1 cellular context compared by ENCODE assay signal in the genomic region with DNA sequence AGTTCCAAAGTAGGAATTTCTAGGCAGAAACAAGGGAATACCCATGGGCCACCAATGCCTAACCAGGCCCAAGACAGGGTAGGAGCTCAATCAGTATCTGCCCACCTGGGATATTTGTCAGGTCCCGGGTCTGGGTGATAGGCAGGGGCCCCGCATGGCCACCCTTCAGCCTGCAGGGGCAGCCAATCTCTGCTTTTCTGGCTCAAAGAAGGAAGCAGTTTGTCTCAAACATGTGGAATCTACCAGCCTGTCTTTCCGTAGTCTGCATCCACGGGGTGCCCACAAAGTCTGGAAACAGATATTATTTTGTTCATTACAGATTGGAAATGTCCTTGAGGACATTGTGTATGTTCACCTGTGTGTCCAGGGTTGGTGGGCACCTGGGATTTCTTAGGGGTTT.
TF ChIP-seq lines count a peak whose summit lies in the region.

No MANE protein-coding gene starts in this region.

TF ChIP-seq in H1, 55 proteins besides CTCF, POLR2A, EP300 and RAD21 (continued from another document):
- TF ChIP-seq, protein P1, sequence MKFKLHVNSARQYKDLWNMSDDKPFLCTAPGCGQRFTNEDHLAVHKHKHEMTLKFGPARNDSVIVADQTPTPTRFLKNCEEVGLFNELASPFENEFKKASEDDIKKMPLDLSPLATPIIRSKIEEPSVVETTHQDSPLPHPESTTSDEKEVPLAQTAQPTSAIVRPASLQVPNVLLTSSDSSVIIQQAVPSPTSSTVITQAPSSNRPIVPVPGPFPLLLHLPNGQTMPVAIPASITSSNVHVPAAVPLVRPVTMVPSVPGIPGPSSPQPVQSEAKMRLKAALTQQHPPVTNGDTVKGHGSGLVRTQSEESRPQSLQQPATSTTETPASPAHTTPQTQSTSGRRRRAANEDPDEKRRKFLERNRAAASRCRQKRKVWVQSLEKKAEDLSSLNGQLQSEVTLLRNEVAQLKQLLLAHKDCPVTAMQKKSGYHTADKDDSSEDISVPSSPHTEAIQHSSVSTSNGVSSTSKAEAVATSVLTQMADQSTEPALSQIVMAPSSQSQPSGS (IDR thresholded peaks at IDR 0.05; ENCODE audit: low read length) = no peak
- TF ChIP-seq RBBP5 (IDR thresholded peaks at IDR 0.05; ENCODE audit: borderline replicate concordance, low read depth, low read length) = no peak
- TF ChIP-seq RNF2 (IDR thresholded peaks at IDR 0.05; ENCODE audit: borderline replicate concordance, low read depth, low read length, missing control alignments, poor library complexity, severe bottlenecking) = no peak
- TF ChIP-seq CEBPB (IDR thresholded peaks at IDR 0.05; ENCODE audit: low read depth, low read length) = no peak
- TF ChIP-seq SP2 (IDR thresholded peaks at IDR 0.05; ENCODE audit: low read length) = no peak
- TF ChIP-seq, protein P2, sequence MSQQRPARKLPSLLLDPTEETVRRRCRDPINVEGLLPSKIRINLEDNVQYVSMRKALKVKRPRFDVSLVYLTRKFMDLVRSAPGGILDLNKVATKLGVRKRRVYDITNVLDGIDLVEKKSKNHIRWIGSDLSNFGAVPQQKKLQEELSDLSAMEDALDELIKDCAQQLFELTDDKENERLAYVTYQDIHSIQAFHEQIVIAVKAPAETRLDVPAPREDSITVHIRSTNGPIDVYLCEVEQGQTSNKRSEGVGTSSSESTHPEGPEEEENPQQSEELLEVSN (IDR thresholded peaks at IDR 0.05) = no peak
- TF ChIP-seq, protein P3, sequence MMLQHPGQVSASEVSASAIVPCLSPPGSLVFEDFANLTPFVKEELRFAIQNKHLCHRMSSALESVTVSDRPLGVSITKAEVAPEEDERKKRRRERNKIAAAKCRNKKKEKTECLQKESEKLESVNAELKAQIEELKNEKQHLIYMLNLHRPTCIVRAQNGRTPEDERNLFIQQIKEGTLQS (IDR thresholded peaks at IDR 0.05; ENCODE audit: insufficient read depth, low read depth, low read length) = no peak
TF ChIP-seq in H1: peak in this region for 0.
